In genomic region chr20:52031206-52031573, GRCh38 we compare ENCODE assay signal across 17 cellular contexts.
A peak's percentile ranks its signal among the peaks of the same experiment; 100 is the strongest.
DNase-seq lines count a peak whose midpoint lies in the region; TF ChIP-seq lines count a peak whose summit lies in the region.
"Had no signal": no experiment of that assay in that cellular context is flagged by ENCODE, and none has a peak within 500 bp of the region (broad histone marks: within the 10 kb centered on the region; RNA-seq: fewer than 3 reads in every experiment).

No MANE protein-coding gene starts in this region.

- H3K4me1 Mint-ChIP-seq in activated CD4-positive, alpha-beta memory T cell treated with anti-CD3 and anti-CD28 coated beads, Interleukin-2, amount 10 ng/mL, durations not matched to agents 7 days and 5 days = peaks cover 17% of the 10 kb centered on the region
- H3K4me1 Mint-ChIP-seq in activated CD4-positive, alpha-beta memory T cell treated with anti-CD3 and anti-CD28 coated beads for 36 hours (ENCODE audit: low read depth) = peaks cover 15% of the 10 kb centered on the region
- H3K4me1 Mint-ChIP-seq: IgD-negative memory B cell had no signal

- no peak for DNase-seq in activated CD4-positive, alpha-beta memory T cell treated with anti-CD3 and anti-CD28 coated beads, Interleukin-2, amount 10 ng/mL, durations not matched to agents 7 days and 5 days
- no peak for DNase-seq in activated CD4-positive, alpha-beta memory T cell treated with anti-CD3 and anti-CD28 coated beads for 36 hours
- DNase-seq in RPMI7951 (ENCODE audit: low read depth) (peak; percentile 48), fibroblast of gingiva (ENCODE audit: low read depth) (peak; percentile 33), spleen (no peak), NCI-H2171 treated with DMSO at 0.1 percent for 48 hours (lab: John Stamatoyannopoulos, UW) (no peak), esophagus muscularis mucosa (ENCODE audit: extremely low spot score) (no peak)
- DNase-seq in effector memory CD4-positive, alpha-beta T cell = no peak
- DNase-seq: activated CD4-positive, alpha-beta T cell treated with anti-CD3 and anti-CD28 coated beads, Interleukin-2, amount 50 U/mL, for 48 hours; activated naive CD4-positive, alpha-beta T cell treated with anti-CD3 and anti-CD28 coated beads, Interleukin-2, amount 50 U/mL, for 16 hours; AML-193; NCI-H1105; NCI-H510A treated with DMSO at 0.1 percent for 48 hours; nucleus accumbens; small intestine had no signal

- TF ChIP-seq CTCF in spleen (IDR thresholded peaks at IDR 0.05 in 8 of 11, conservative IDR thresholded peaks at IDR 0.05 in 3 of 11) = no peak
- no peak for TF ChIP-seq CTCF in esophagus muscularis mucosa (IDR thresholded peaks at IDR 0.05)

- no peaks in the 10 kb centered on the region for H3K27me3 Mint-ChIP-seq in activated CD4-positive, alpha-beta memory T cell treated with anti-CD3 and anti-CD28 coated beads, Interleukin-2, amount 10 ng/mL, durations not matched to agents 7 days and 5 days
- H3K27me3 Mint-ChIP-seq in activated CD4-positive, alpha-beta memory T cell treated with anti-CD3 and anti-CD28 coated beads for 36 hours = no peaks in the 10 kb centered on the region

- no peak for TF ChIP-seq POLR2A in spleen (IDR thresholded peaks at IDR 0.05)
- TF ChIP-seq POLR2A in esophagus muscularis mucosa (IDR thresholded peaks at IDR 0.05; ENCODE audit: low read depth) = no peak

- H3K27ac ChIP-seq in spleen (peak overlapping the region in 5 of 8 donors; percentile 18 to 38 (median 25)), esophagus muscularis mucosa (replicated peaks in 1 of 4) (no peak overlapping the region)
- H3K27ac ChIP-seq in effector memory CD4-positive, alpha-beta T cell (ENCODE audit: insufficient read depth, low read length, poor library complexity, severe bottlenecking) = no peak overlapping the region
- H3K27ac ChIP-seq: suprapubic skin had no signal

- no peaks in the 10 kb centered on the region for H3K36me3 Mint-ChIP-seq in activated CD4-positive, alpha-beta memory T cell treated with anti-CD3 and anti-CD28 coated beads, Interleukin-2, amount 10 ng/mL, durations not matched to agents 7 days and 5 days (ENCODE audit: low read depth)
- H3K36me3 Mint-ChIP-seq in activated CD4-positive, alpha-beta memory T cell treated with anti-CD3 and anti-CD28 coated beads for 36 hours = no peaks in the 10 kb centered on the region
- H3K36me3 Mint-ChIP-seq: IgD-negative memory B cell had no signal

- no peak overlapping the region for H3K4me3 ChIP-seq in spleen
- no peak overlapping the region for H3K4me3 ChIP-seq in effector memory CD4-positive, alpha-beta T cell (ENCODE audit: insufficient read depth, low read depth, low read length, poor library complexity, severe bottlenecking)
- H3K4me3 ChIP-seq in esophagus muscularis mucosa = no peak overlapping the region
- H3K4me3 ChIP-seq: suprapubic skin had no signal

- H3K4me1 ChIP-seq in spleen (peaks cover 0 to 21% (median 9%) of the 10 kb centered on the region in 6 donors), esophagus muscularis mucosa (peaks cover 0 to 8% (median 2%) of the 10 kb centered on the region in 4 donors)
- H3K4me1 ChIP-seq in effector memory CD4-positive, alpha-beta T cell (ENCODE audit: control insufficient read depth, insufficient read depth, low read length, poor library complexity, severe bottlenecking) = no peaks in the 10 kb centered on the region
- H3K4me1 ChIP-seq: suprapubic skin had no signal

- H3K9me3 Mint-ChIP-seq in activated CD4-positive, alpha-beta memory T cell treated with anti-CD3 and anti-CD28 coated beads, Interleukin-2, amount 10 ng/mL, durations not matched to agents 7 days and 5 days = no peaks in the 10 kb centered on the region
- H3K9me3 Mint-ChIP-seq in activated CD4-positive, alpha-beta memory T cell treated with anti-CD3 and anti-CD28 coated beads for 36 hours = no peaks in the 10 kb centered on the region

- peak overlapping the region; percentile 2 for H3K27ac Mint-ChIP-seq in activated CD4-positive, alpha-beta memory T cell treated with anti-CD3 and anti-CD28 coated beads, Interleukin-2, amount 10 ng/mL, durations not matched to agents 7 days and 5 days
- no peak overlapping the region for H3K27ac Mint-ChIP-seq in activated CD4-positive, alpha-beta memory T cell treated with anti-CD3 and anti-CD28 coated beads for 36 hours

- TF ChIP-seq EP300 in esophagus muscularis mucosa (IDR thresholded peaks at IDR 0.05) = no peak

- H3K4me3 Mint-ChIP-seq in activated CD4-positive, alpha-beta memory T cell treated with anti-CD3 and anti-CD28 coated beads, Interleukin-2, amount 10 ng/mL, durations not matched to agents 7 days and 5 days = no peak overlapping the region
- H3K4me3 Mint-ChIP-seq in activated CD4-positive, alpha-beta memory T cell treated with anti-CD3 and anti-CD28 coated beads for 36 hours = no peak overlapping the region
- H3K4me3 Mint-ChIP-seq: IgD-negative memory B cell had no signal

- POLR2A ChIA-PET in activated CD4-positive, alpha-beta memory T cell treated with anti-CD3 and anti-CD28 coated beads, Interleukin-2, amount 10 ng/mL, durations not matched to agents 7 days and 5 days (lab: Charles Lee) = no interaction called here
- POLR2A ChIA-PET in activated CD4-positive, alpha-beta memory T cell treated with anti-CD3 and anti-CD28 coated beads for 36 hours (lab: Charles Lee) = no interaction called here

- CTCF ChIA-PET in activated CD4-positive, alpha-beta memory T cell treated with anti-CD3 and anti-CD28 coated beads, Interleukin-2, amount 10 ng/mL, durations not matched to agents 7 days and 5 days (lab: Charles Lee) = interaction anchor here (0.7 kb wide), 1 partner anchor 98 kb away, joined by 3 read pairs; no protein-coding TSS in a partner anchor
- CTCF ChIA-PET in activated CD4-positive, alpha-beta memory T cell treated with anti-CD3 and anti-CD28 coated beads for 36 hours (lab: Charles Lee) = interaction anchor here (1.6 kb wide), 1 partner anchor 17 kb away, joined by 3 read pairs; no protein-coding TSS in a partner anchor

- H3K9me3 ChIP-seq in spleen (no peaks in the 10 kb centered on the region), esophagus muscularis mucosa (no peaks in the 10 kb centered on the region)
- no peaks in the 10 kb centered on the region for H3K9me3 ChIP-seq in effector memory CD4-positive, alpha-beta T cell (ENCODE audit: control insufficient read depth, low read length)
- H3K9me3 ChIP-seq: suprapubic skin had no signal

- H3K36me3 ChIP-seq in spleen = no peaks in the 10 kb centered on the region
- H3K36me3 ChIP-seq in effector memory CD4-positive, alpha-beta T cell (ENCODE audit: control insufficient read depth, insufficient read depth, low read length) = no peaks in the 10 kb centered on the region
- no peaks in the 10 kb centered on the region for H3K36me3 ChIP-seq in esophagus muscularis mucosa
- H3K36me3 ChIP-seq: suprapubic skin had no signal

- no peaks in the 10 kb centered on the region for H3K27me3 ChIP-seq in spleen (replicated peaks in 1 of 7)
- H3K27me3 ChIP-seq in effector memory CD4-positive, alpha-beta T cell (replicated peaks; ENCODE audit: control insufficient read depth, insufficient read depth, low read length, poor library complexity, severe bottlenecking) = no peaks in the 10 kb centered on the region
- no peaks in the 10 kb centered on the region for H3K27me3 ChIP-seq in esophagus muscularis mucosa
- H3K27me3 ChIP-seq: suprapubic skin had no signal

- intact Hi-C loops in activated CD4-positive, alpha-beta memory T cell treated with anti-CD3 and anti-CD28 coated beads for 36 hours (cut with micrococcal nuclease) = no loop called here
- intact Hi-C loops in spleen (cut with DNase I; ENCODE audit: low total_unique reads) (no loop called here), esophagus muscularis mucosa (cut with DNase I) (no loop called here)

- 69 to 85% (median 82%) methylated on average over 2 of the region's 2 CpGs for WGBS in spleen, 5 donors
- WGBS in esophagus muscularis mucosa = 86% methylated on average over 2 of the region's 2 CpGs

Comparison
In these comparisons a context has a peak if more than half of its experiments do, and no peak if none do; other contexts are left out.
1. DNase-seq: peak in RPMI7951 (single experiment) and fibroblast of gingiva (single experiment); none in activated CD4-positive, alpha-beta memory T cell treated with anti-CD3 and anti-CD28 coated beads, Interleukin-2, amount 10 ng/mL, durations not matched to agents 7 days and 5 days (single experiment), activated CD4-positive, alpha-beta memory T cell treated with anti-CD3 and anti-CD28 coated beads for 36 hours (single experiment), spleen (single experiment), NCI-H2171 treated with DMSO at 0.1 percent for 48 hours (single experiment), effector memory CD4-positive, alpha-beta T cell (0 of 3) and esophagus muscularis mucosa (single experiment).
2. H3K27ac ChIP-seq: peak in spleen (5 of 8); none in effector memory CD4-positive, alpha-beta T cell (single experiment) and esophagus muscularis mucosa (0 of 4).